8 cellular contexts compared by ENCODE assay signal in genomic region chr2:56749152-56749752, GRCh38.
DNase-seq lines count a peak whose midpoint lies in the region; ATAC-seq and TF ChIP-seq lines count a peak whose summit lies in the region.

No MANE protein-coding gene starts in this region.

- peaks cover 4% of the 10 kb centered on the region for H3K27me3 Mint-ChIP-seq in chondrocyte (ENCODE audit: low read depth)
- H3K27me3 Mint-ChIP-seq in nephron (ENCODE audit: low read depth), result peaks cover 7% of the 10 kb centered on the region
- no peaks in the 10 kb centered on the region for H3K27me3 Mint-ChIP-seq in activated CD8-positive, alpha-beta memory T cell treated with anti-CD3 and anti-CD28 coated beads, Interleukin-2, amount 10 ng/mL, durations not matched to agents 7 days and 5 days
- H3K27me3 Mint-ChIP-seq in activated CD4-positive, alpha-beta T cell treated with anti-CD3 and anti-CD28 coated beads, Interleukin-2, amount 10 ng/mL, durations not matched to agents 7 days and 5 days, result no peaks in the 10 kb centered on the region

- CTCF ChIA-PET in activated CD8-positive, alpha-beta memory T cell treated with anti-CD3 and anti-CD28 coated beads, Interleukin-2, amount 10 ng/mL, durations not matched to agents 7 days and 5 days (lab: Charles Lee), result interaction anchor here (1.9 kb wide), 1 partner anchor 566 kb away, joined by 5 read pairs; the partner anchor contains the start of gene CCDC85A
- CTCF ChIA-PET in activated CD4-positive, alpha-beta T cell treated with anti-CD3 and anti-CD28 coated beads, Interleukin-2, amount 10 ng/mL, durations not matched to agents 7 days and 5 days (lab: Charles Lee), result no interaction called here

- ATAC-seq in GM21515 (IDR thresholded peaks at IDR 0.05; ENCODE audit: unreplicated experiment), result peak; percentile 61
- ATAC-seq in activated CD8-positive, alpha-beta memory T cell treated with anti-CD3 and anti-CD28 coated beads, Interleukin-2, amount 10 ng/mL, durations not matched to agents 7 days and 5 days, result no peak

- DNase-seq in DMS 273 (lab: John Stamatoyannopoulos, UW; ENCODE audit: unreplicated experiment), result peak; percentile 56
- DNase-seq in NCI-H2081 (lab: John Stamatoyannopoulos, UW), result peak; percentile 44 to 65
- DNase-seq in chondrocyte (ENCODE audit: low spot score), result no peak
- no peak for DNase-seq in COLO668 (lab: John Stamatoyannopoulos, UW; ENCODE audit: unreplicated experiment)
- DNase-seq in activated CD8-positive, alpha-beta memory T cell treated with anti-CD3 and anti-CD28 coated beads, Interleukin-2, amount 10 ng/mL, durations not matched to agents 7 days and 5 days, result no peak
- no peak for DNase-seq in activated CD4-positive, alpha-beta T cell treated with anti-CD3 and anti-CD28 coated beads, Interleukin-2, amount 10 ng/mL, durations not matched to agents 7 days and 5 days

- no peak overlapping the region for H3K4me3 Mint-ChIP-seq in chondrocyte (ENCODE audit: unreplicated experiment)
- no peak overlapping the region for H3K4me3 Mint-ChIP-seq in nephron
- H3K4me3 Mint-ChIP-seq in activated CD8-positive, alpha-beta memory T cell treated with anti-CD3 and anti-CD28 coated beads, Interleukin-2, amount 10 ng/mL, durations not matched to agents 7 days and 5 days, result no peak overlapping the region
- H3K4me3 Mint-ChIP-seq in activated CD4-positive, alpha-beta T cell treated with anti-CD3 and anti-CD28 coated beads, Interleukin-2, amount 10 ng/mL, durations not matched to agents 7 days and 5 days, result no peak overlapping the region

- H3K9me3 Mint-ChIP-seq in chondrocyte (ENCODE audit: low read depth), result no peaks in the 10 kb centered on the region
- H3K9me3 Mint-ChIP-seq in nephron, result no peaks in the 10 kb centered on the region
- H3K9me3 Mint-ChIP-seq in activated CD8-positive, alpha-beta memory T cell treated with anti-CD3 and anti-CD28 coated beads, Interleukin-2, amount 10 ng/mL, durations not matched to agents 7 days and 5 days (ENCODE audit: low read depth), result peaks cover 3% of the 10 kb centered on the region
- no peaks in the 10 kb centered on the region for H3K9me3 Mint-ChIP-seq in activated CD4-positive, alpha-beta T cell treated with anti-CD3 and anti-CD28 coated beads, Interleukin-2, amount 10 ng/mL, durations not matched to agents 7 days and 5 days

- TF ChIP-seq CTCF in chondrocyte (IDR thresholded peaks at IDR 0.05) (peak; percentile 87), nephron (IDR thresholded peaks at IDR 0.05; ENCODE audit: unreplicated experiment in 3 of 3) (peak; percentile 51 to 63 (median 54))

- POLR2A ChIA-PET in activated CD4-positive, alpha-beta T cell treated with anti-CD3 and anti-CD28 coated beads, Interleukin-2, amount 10 ng/mL, durations not matched to agents 7 days and 5 days (lab: Charles Lee), result no interaction called here

- H3K4me1 Mint-ChIP-seq in chondrocyte (ENCODE audit: low read depth), result no peaks in the 10 kb centered on the region
- no peaks in the 10 kb centered on the region for H3K4me1 Mint-ChIP-seq in nephron
- no peaks in the 10 kb centered on the region for H3K4me1 Mint-ChIP-seq in activated CD8-positive, alpha-beta memory T cell treated with anti-CD3 and anti-CD28 coated beads, Interleukin-2, amount 10 ng/mL, durations not matched to agents 7 days and 5 days
- H3K4me1 Mint-ChIP-seq in activated CD4-positive, alpha-beta T cell treated with anti-CD3 and anti-CD28 coated beads, Interleukin-2, amount 10 ng/mL, durations not matched to agents 7 days and 5 days, result no peaks in the 10 kb centered on the region

- H3K36me3 Mint-ChIP-seq in chondrocyte (ENCODE audit: low read depth) (no peaks in the 10 kb centered on the region), nephron (ENCODE audit: low read depth) (no peaks in the 10 kb centered on the region)
- H3K36me3 Mint-ChIP-seq in activated CD8-positive, alpha-beta memory T cell treated with anti-CD3 and anti-CD28 coated beads, Interleukin-2, amount 10 ng/mL, durations not matched to agents 7 days and 5 days, result no peaks in the 10 kb centered on the region
- H3K36me3 Mint-ChIP-seq in activated CD4-positive, alpha-beta T cell treated with anti-CD3 and anti-CD28 coated beads, Interleukin-2, amount 10 ng/mL, durations not matched to agents 7 days and 5 days (ENCODE audit: low read depth), result no peaks in the 10 kb centered on the region

- H3K27ac Mint-ChIP-seq in chondrocyte (ENCODE audit: unreplicated experiment), result no peak overlapping the region
- H3K27ac Mint-ChIP-seq in nephron, result no peak overlapping the region
- no peak overlapping the region for H3K27ac Mint-ChIP-seq in activated CD8-positive, alpha-beta memory T cell treated with anti-CD3 and anti-CD28 coated beads, Interleukin-2, amount 10 ng/mL, durations not matched to agents 7 days and 5 days
- no peak overlapping the region for H3K27ac Mint-ChIP-seq in activated CD4-positive, alpha-beta T cell treated with anti-CD3 and anti-CD28 coated beads, Interleukin-2, amount 10 ng/mL, durations not matched to agents 7 days and 5 days

Comparison
In these comparisons a context has a peak if more than half of its experiments do, and no peak if none do; other contexts are left out.
1. DNase-seq: peak in DMS 273 (single experiment) and NCI-H2081 (2 of 2); none in chondrocyte (single experiment), COLO668 (single experiment), activated CD8-positive, alpha-beta memory T cell treated with anti-CD3 and anti-CD28 coated beads, Interleukin-2, amount 10 ng/mL, durations not matched to agents 7 days and 5 days (single experiment) and activated CD4-positive, alpha-beta T cell treated with anti-CD3 and anti-CD28 coated beads, Interleukin-2, amount 10 ng/mL, durations not matched to agents 7 days and 5 days (single experiment).